15 cellular contexts compared by ENCODE assay signal in genomic region chr5:944992-945685, GRCh38. TPM values are rescaled to one million over a fixed set of nuclear protein-coding genes. Genes with fewer than 3 reads are reported as not detected.
A peak's percentile ranks its signal among the peaks of the same experiment; 100 is the strongest.
DNase-seq lines count a peak whose midpoint lies in the region; ATAC-seq and TF ChIP-seq lines count a peak whose summit lies in the region.
"Had no signal": no experiment of that assay in that cellular context is flagged by ENCODE, and none has a peak within 500 bp of the region (broad histone marks: within the 10 kb centered on the region; RNA-seq: fewer than 3 reads in every experiment).

No MANE protein-coding gene starts in this region.

- no peak overlapping the region for H3K56ac ChIP-seq in H9 (ENCODE audit: insufficient read length, low read depth, low read length)

- H3K4ac ChIP-seq in H9 (ENCODE audit: low read depth, low read length): no peak overlapping the region

- DNase-seq in H9 (no peak), chondrocyte (ENCODE audit: low spot score) (peak; percentile 70), osteocyte (ENCODE audit: extremely low spot score, unreplicated experiment) (peak; percentile 73)
- DNase-seq in effector CD8-positive, alpha-beta T cell (lab: John Stamatoyannopoulos, UW): no peak
- DNase-seq: esophagus squamous epithelium, left ventricle myocardium superior, NCI-H187 treated with DMSO at 0.1 percent for 48 hours, SHP77, sigmoid colon, T-helper 1 cell had no signal

- no peaks in the 10 kb centered on the region for H3K36me3 Mint-ChIP-seq in H9 (ENCODE audit: insufficient read depth in 1 of 3, low read depth in 3 of 3)
- H3K36me3 Mint-ChIP-seq in chondrocyte (ENCODE audit: low read depth): peaks cover 4% of the 10 kb centered on the region
- no peaks in the 10 kb centered on the region for H3K36me3 Mint-ChIP-seq in osteocyte (ENCODE audit: unreplicated experiment)

- H2BK20ac ChIP-seq in H9 (ENCODE audit: low read depth, low read length, poor library complexity, severe bottlenecking): no peak overlapping the region

- no peak overlapping the region for H3K4me3 ChIP-seq in KMS-11 (IDR thresholded peaks at IDR 0.05; ENCODE audit: insufficient read depth, low read depth, low read length)
- H3K4me3 ChIP-seq: cardiac muscle cell, esophagus squamous epithelium, sigmoid colon had no signal

- no peaks in the 10 kb centered on the region for H3K9me3 ChIP-seq in H9 (ENCODE audit: control insufficient read depth, low read depth, low read length)
- H3K9me3 ChIP-seq: esophagus squamous epithelium, sigmoid colon had no signal

- H3K79me2 ChIP-seq in H9 (ENCODE audit: insufficient read depth, low read length) (no peaks in the 10 kb centered on the region), KMS-11 (ENCODE audit: insufficient read depth, low read depth) (no peaks in the 10 kb centered on the region)

- H3K9ac ChIP-seq in H9 (ENCODE audit: extremely low read depth, insufficient read length, low read length) (no peak overlapping the region), KMS-11 (peak overlapping the region; percentile 49; the same call in 1 of the 2 replicates)

- no peaks in the 10 kb centered on the region for H3K36me3 ChIP-seq in KMS-11 (ENCODE audit: insufficient read depth)
- H3K36me3 ChIP-seq: cardiac muscle cell, esophagus squamous epithelium, sigmoid colon had no signal

- H3K18ac ChIP-seq in H9 (ENCODE audit: insufficient read length, low read depth, low read length): no peak overlapping the region

- no peak overlapping the region for H3T11ph ChIP-seq in H9 (ENCODE audit: low read length)

- ATAC-seq in HG03175 (IDR thresholded peaks at IDR 0.05; ENCODE audit: unreplicated experiment): no peak
- no peak for ATAC-seq in GM19467 (IDR thresholded peaks at IDR 0.05; ENCODE audit: unreplicated experiment)

- no peak overlapping the region for H3K27ac Mint-ChIP-seq in H9
- no peak overlapping the region for H3K27ac Mint-ChIP-seq in chondrocyte (ENCODE audit: unreplicated experiment)
- H3K27ac Mint-ChIP-seq in osteocyte (ENCODE audit: unreplicated experiment): no peak overlapping the region
- H3K27ac Mint-ChIP-seq: activated T-helper 2 cell treated with anti-CD3 and anti-CD28 coated beads, Interferon-gamma antibody, Interleukin-2, Interleukin-4, amounts not matched to agents 10 μg/mL and 5 μg/mL and 100 μg/mL, durations not matched to agents 14 hours and 24 hours and 36 hours had no signal

- no peaks in the 10 kb centered on the region for H3K23me2 ChIP-seq in H9 (ENCODE audit: insufficient read length, low read depth, low read length, poor library complexity, severe bottlenecking)

- H2BK15ac ChIP-seq in H9 (ENCODE audit: low read depth, low read length): no peak overlapping the region

- no peak overlapping the region for H2BK120ac ChIP-seq in H9 (ENCODE audit: low read depth, low read length, poor library complexity, severe bottlenecking)

- H2BK5ac ChIP-seq in H9 (ENCODE audit: insufficient read length, low read length): no peak overlapping the region

- no peaks in the 10 kb centered on the region for H3K79me1 ChIP-seq in H9 (ENCODE audit: insufficient read depth, low read depth, low read length, poor library complexity, severe bottlenecking)

- H3K9me3 Mint-ChIP-seq in H9 (peaks cover 0 to 2% of the 10 kb centered on the region in 2 experiments; a peak in 2 of 5 replicates), chondrocyte (ENCODE audit: low read depth) (peaks cover 5% of the 10 kb centered on the region), osteocyte (ENCODE audit: unreplicated experiment) (peaks cover 5% of the 10 kb centered on the region)

- H2AFZ ChIP-seq in H9 (ENCODE audit: low read length) (no peak overlapping the region), KMS-11 (ENCODE audit: low read depth) (peak overlapping the region; percentile 58)

- H3K4me1 ChIP-seq in H9 (ENCODE audit: insufficient read depth, low read length) (no peaks in the 10 kb centered on the region; the same call in 1 of the 2 replicates), KMS-11 (ENCODE audit: low read depth, poor library complexity, severe bottlenecking) (peaks cover 73% of the 10 kb centered on the region)

- H4K8ac ChIP-seq in H9 (replicated peaks; ENCODE audit: insufficient read length, low read depth, low read length): no peak overlapping the region

- H4K5ac ChIP-seq in H9 (ENCODE audit: insufficient read length, low read depth, low read length): no peak overlapping the region

- H3K14ac ChIP-seq in H9 (ENCODE audit: insufficient read depth, low read length): 0 out of 2 replicates have a peak overlapping the region, but pooled peaks have one; percentile 58

- H3K4me2 ChIP-seq in H9 (ENCODE audit: insufficient read depth, insufficient read length, low read length) (no peak overlapping the region), KMS-11 (peak overlapping the region; percentile 73)

- H3K4me1 Mint-ChIP-seq in H9: peaks cover 12 to 14% of the 10 kb centered on the region in 2 experiments
- H3K4me1 Mint-ChIP-seq in chondrocyte (ENCODE audit: low read depth): peaks cover 8% of the 10 kb centered on the region
- peaks cover 11% of the 10 kb centered on the region for H3K4me1 Mint-ChIP-seq in osteocyte (ENCODE audit: unreplicated experiment)

- no peak overlapping the region for H3K23ac ChIP-seq in H9 (ENCODE audit: insufficient read length, low read depth, low read length)

- H3K27ac ChIP-seq in H9 (ENCODE audit: insufficient read length, low read depth, low read length) (no peak overlapping the region), KMS-11 (peak overlapping the region; percentile 77)
- H3K27ac ChIP-seq: cardiac muscle cell, esophagus squamous epithelium, sigmoid colon had no signal

- no peak overlapping the region for H2BK12ac ChIP-seq in H9 (ENCODE audit: insufficient read length, low read depth, low read length)

- no peak overlapping the region for H4K91ac ChIP-seq in H9 (ENCODE audit: insufficient read length, low read depth, low read length)

- no peak overlapping the region for H2AK5ac ChIP-seq in H9 (ENCODE audit: insufficient read length, low read length)

- H4K20me1 ChIP-seq in H9 (ENCODE audit: control insufficient read depth, insufficient read depth, insufficient read length): no peaks in the 10 kb centered on the region
- no peaks in the 10 kb centered on the region for H4K20me1 ChIP-seq in KMS-11 (ENCODE audit: insufficient read depth)

- no peaks in the 10 kb centered on the region; the same call in 1 of the 2 replicates for H3K27me3 ChIP-seq in H9 (ENCODE audit: insufficient read depth, low read length)
- no peaks in the 10 kb centered on the region for H3K27me3 ChIP-seq in KMS-11 (ENCODE audit: insufficient read depth, low read depth)
- H3K27me3 ChIP-seq: sigmoid colon had no signal

- no CpG with 5 or more reads among the region's 12 CpGs for WGBS in H9 (ENCODE audit: extremely low coverage, insufficient read length, low lambda C conversion rate)

- H3K4me3 Mint-ChIP-seq in H9 (no peak overlapping the region), chondrocyte (ENCODE audit: unreplicated experiment) (no peak overlapping the region), osteocyte (ENCODE audit: unreplicated experiment) (no peak overlapping the region)

- peaks cover 38% of the 10 kb centered on the region for H3K27me3 Mint-ChIP-seq in H9 (ENCODE audit: low read depth)
- H3K27me3 Mint-ChIP-seq in chondrocyte (ENCODE audit: low read depth): peaks cover 73% of the 10 kb centered on the region
- peaks cover 73% of the 10 kb centered on the region for H3K27me3 Mint-ChIP-seq in osteocyte (ENCODE audit: unreplicated experiment)

- TF ChIP-seq CTCF in H9 (conservative IDR thresholded peaks at IDR 0.05) (no peak), KMS-11 (conservative IDR thresholded peaks at IDR 0.05; ENCODE audit: low read depth, low read length) (no peak), chondrocyte (IDR thresholded peaks at IDR 0.05) (no peak), osteocyte (IDR thresholded peaks at IDR 0.05) (no peak)

RNA-seq across cellular contexts. Expression of gene TRIP13, which starts 52.5 kb away (rescaled TPM):
- 40.6 and 42.6 TPM in 2 replicates for total RNA-seq in H9 (2021)
- total RNA-seq in chondrocyte: 4.9 to 8.1 TPM (median 6.4 TPM) in 3 replicates
- total RNA-seq in osteocyte: 4.1 and 6.9 TPM in 2 replicates

RNA-seq across cellular contexts. Expression of gene BRD9, which starts 52.5 kb away (rescaled TPM):
- 67.4 and 70.5 TPM in 2 replicates for total RNA-seq in H9 (2021)
- 26.5 to 30.4 TPM (median 30.1 TPM) in 3 replicates for total RNA-seq in chondrocyte
- 38.2 and 39.4 TPM in 2 replicates for total RNA-seq in osteocyte

Comparison
In these comparisons a context has a peak if more than half of its experiments do, and no peak if none do; other contexts are left out.
1. DNase-seq: peak in chondrocyte (single experiment) and osteocyte (single experiment); none in H9 (single experiment) and effector CD8-positive, alpha-beta T cell (single experiment).